8 cellular contexts compared by ENCODE assay signal in genomic region chr22:36454916-36455570, GRCh38. TPM values are rescaled to one million over a fixed set of nuclear protein-coding genes. Genes with fewer than 3 reads are reported as not detected.
DNase-seq lines count a peak whose midpoint lies in the region; ATAC-seq and TF ChIP-seq lines count a peak whose summit lies in the region.

No MANE protein-coding gene starts in this region.

- TF ChIP-seq CTCF in endothelial cell (IDR thresholded peaks at IDR 0.05; ENCODE audit: unreplicated experiment) = no peak

- H3K27me3 Mint-ChIP-seq in endothelial cell (ENCODE audit: unreplicated experiment) = peaks cover 8% of the 10 kb centered on the region

- H3K27ac Mint-ChIP-seq in endothelial cell (ENCODE audit: unreplicated experiment) = no peak overlapping the region

- DNase-seq in AG08396 (ENCODE audit: low spot score) (peak; percentile 86), NOMO-1 (lab: John Stamatoyannopoulos, UW; ENCODE audit: unreplicated experiment in 2 of 2) (peak; percentile 95 to 96), endothelial cell (ENCODE audit: low spot score) (peak; percentile 84), midbrain (lab: John Stamatoyannopoulos, UW) (peak; percentile 61)
- peak; percentile 98 for DNase-seq in activated CD8-positive, alpha-beta memory T cell treated with anti-CD3 and anti-CD28 coated beads, Interleukin-2, amount 50 U/mL, for 48 hours
- DNase-seq in stimulated activated CD8-positive, alpha-beta memory T cell treated with anti-CD3 and anti-CD28 coated beads, Interleukin-15, amount 100 ng/mL, for 4 hours (ENCODE audit: low read depth in 2 of 2) = peak; percentile 87 to 93

- H3K4me3 Mint-ChIP-seq in endothelial cell (ENCODE audit: unreplicated experiment) = no peak overlapping the region

- ATAC-seq in GM19043 (IDR thresholded peaks at IDR 0.05; ENCODE audit: low read depth, unreplicated experiment) = peak; percentile 45
- ATAC-seq in HG03520 (IDR thresholded peaks at IDR 0.05; ENCODE audit: unreplicated experiment) = peak; percentile 51

- no peaks in the 10 kb centered on the region for H3K36me3 Mint-ChIP-seq in endothelial cell (ENCODE audit: low read depth, unreplicated experiment)

- no peaks in the 10 kb centered on the region for H3K9me3 Mint-ChIP-seq in endothelial cell (ENCODE audit: unreplicated experiment)

- H3K4me1 Mint-ChIP-seq in endothelial cell (ENCODE audit: unreplicated experiment) = peaks cover 22% of the 10 kb centered on the region

RNA-seq across cellular contexts. Expression of gene TXN2, which starts 26.4 kb away (rescaled TPM):
- 67.3 TPM for total RNA-seq in endothelial cell (ENCODE audit: unreplicated experiment)

RNA-seq across cellular contexts. Expression of gene FOXRED2, which starts 51.8 kb away (rescaled TPM):
- total RNA-seq in endothelial cell (ENCODE audit: unreplicated experiment) = 17.6 TPM

Comparison
In these comparisons a context has a peak if more than half of its experiments do, and no peak if none do; other contexts are left out.
1. Peak in every context shown above with its lines: DNase-seq and ATAC-seq.